ENCODE assay signal across 1 cellular context in genomic region chr17:48245465-48246033, GRCh38.
TF ChIP-seq lines count a peak whose summit lies in the region.

No MANE protein-coding gene starts in this region.

TF ChIP-seq in H1, 55 proteins besides CTCF, POLR2A, EP300 and RAD21:
- TF ChIP-seq KDM1A (IDR thresholded peaks at IDR 0.05; ENCODE audit: borderline replicate concordance, low read length): peak; percentile 64; the same call in 1 of the 2 replicates
